In genomic region chr10:70139997-70140250, GRCh38 we compare ENCODE assay signal across 19 cellular contexts.
"Had no signal": no experiment of that assay in that cellular context is flagged by ENCODE, and none has a peak within 500 bp of the region (broad histone marks: within the 10 kb centered on the region; RNA-seq: fewer than 3 reads in every experiment).

No MANE protein-coding gene starts in this region.

- H3K27ac ChIP-seq: esophagus muscularis mucosa, gastroesophageal sphincter, neutrophil, testis, tibial nerve, upper lobe of right lung, vagina had no signal

- H3K27me3 Mint-ChIP-seq: naive thymus-derived CD4-positive, alpha-beta T cell; stimulated activated naive CD8-positive, alpha-beta T cell treated with anti-CD3 and anti-CD28 coated beads, Interleukin-15, Interleukin-2, amounts not matched to agents 100 ng/mL and 50 ng/mL, for 24 hours had no signal

- ATAC-seq: gastroesophageal sphincter; left lobe of liver; naive thymus-derived CD4-positive, alpha-beta T cell; stimulated activated effector memory CD8-positive, alpha-beta T cell treated with anti-CD3 and anti-CD28 coated beads, Interleukin-12 subunit alpha, Interleukin-12 subunit beta, amount 100 ng/mL, for 72 hours; upper lobe of right lung had no signal

- H3K27me3 ChIP-seq: esophagus muscularis mucosa, gastroesophageal sphincter, neutrophil, testis, tibial nerve, upper lobe of right lung, vagina had no signal

- H3K4me3 ChIP-seq: esophagus muscularis mucosa, gastroesophageal sphincter, testis, tibial nerve, upper lobe of right lung, vagina had no signal

- DNase-seq: effector memory CD4-positive, alpha-beta T cell; foreskin fibroblast; glutamatergic neuron; islet precursor cell; mammary epithelial cell; naive thymus-derived CD4-positive, alpha-beta T cell; nephron progenitor cell; small intestine; stimulated activated CD4-positive, alpha-beta T cell treated with anti-CD3 and anti-CD28 coated beads, Interleukin-4, amount 100 ng/mL, for 1 hour; testis; upper lobe of right lung had no signal

- H3K27ac Mint-ChIP-seq: nephron progenitor cell; stimulated activated effector memory CD8-positive, alpha-beta T cell treated with anti-CD3 and anti-CD28 coated beads, Interleukin-12 subunit alpha, Interleukin-12 subunit beta, amount 100 ng/mL, for 72 hours; stimulated activated naive CD8-positive, alpha-beta T cell treated with anti-CD3 and anti-CD28 coated beads, Interleukin-15, Interleukin-2, amounts not matched to agents 100 ng/mL and 50 ng/mL, for 24 hours had no signal

- H3K4me1 ChIP-seq: upper lobe of right lung had no signal

- H3K9me3 Mint-ChIP-seq: naive thymus-derived CD4-positive, alpha-beta T cell; nephron progenitor cell; stimulated activated effector memory CD8-positive, alpha-beta T cell treated with anti-CD3 and anti-CD28 coated beads, Interleukin-12 subunit alpha, Interleukin-12 subunit beta, amount 100 ng/mL, for 72 hours; stimulated activated naive CD8-positive, alpha-beta T cell treated with anti-CD3 and anti-CD28 coated beads, Interleukin-15, Interleukin-2, amounts not matched to agents 100 ng/mL and 50 ng/mL, for 24 hours had no signal

- H3K9me3 ChIP-seq: esophagus muscularis mucosa, gastroesophageal sphincter, neutrophil, testis, tibial nerve, upper lobe of right lung, vagina had no signal

- H3K4me3 Mint-ChIP-seq: naive thymus-derived CD4-positive, alpha-beta T cell; nephron progenitor cell; stimulated activated effector memory CD8-positive, alpha-beta T cell treated with anti-CD3 and anti-CD28 coated beads, Interleukin-12 subunit alpha, Interleukin-12 subunit beta, amount 100 ng/mL, for 72 hours; stimulated activated naive CD8-positive, alpha-beta T cell treated with anti-CD3 and anti-CD28 coated beads, Interleukin-15, Interleukin-2, amounts not matched to agents 100 ng/mL and 50 ng/mL, for 24 hours had no signal

- H3K36me3 Mint-ChIP-seq: stimulated activated effector memory CD8-positive, alpha-beta T cell treated with anti-CD3 and anti-CD28 coated beads, Interleukin-12 subunit alpha, Interleukin-12 subunit beta, amount 100 ng/mL, for 72 hours had no signal
